Comparison of ENCODE assay signal across 2 cellular contexts in genomic region chr15:40325188-40325587, GRCh38.
TF ChIP-seq lines count a peak whose summit lies in the region.

No MANE protein-coding gene starts in this region.

TF ChIP-seq in SK-N-SH, 30 proteins besides CTCF, POLR2A, EP300 and RAD21:
- TF ChIP-seq ZBTB33 (IDR thresholded peaks at IDR 0.05; ENCODE audit: borderline replicate concordance, low read depth) = no peak
- TF ChIP-seq JUND (IDR thresholded peaks at IDR 0.05) = no peak
- TF ChIP-seq TEAD4 (IDR thresholded peaks at IDR 0.05; ENCODE audit: borderline replicate concordance, insufficient read depth) = no peak
- TF ChIP-seq RFX5 (IDR thresholded peaks at IDR 0.05; ENCODE audit: low read length) = no peak
- TF ChIP-seq TAF1 (IDR thresholded peaks at IDR 0.05; ENCODE audit: borderline replicate concordance, low read depth, low read length) = no peak
- no peak for TF ChIP-seq POLR2AphosphoS5 (IDR thresholded peaks at IDR 0.05; ENCODE audit: low read depth, low read length)
- TF ChIP-seq MAX (IDR thresholded peaks at IDR 0.05; ENCODE audit: low read depth) = no peak
- TF ChIP-seq FOXJ3 (CRISPR knock-in tag; IDR thresholded peaks at IDR 0.05) = no peak
- no peak for TF ChIP-seq REST (IDR thresholded peaks at IDR 0.05; ENCODE audit: low read depth, low read length)

TF ChIP-seq in SK-N-SH treated with all-trans-retinoic acid at 6 μM for 48 hours, 23 proteins besides CTCF, POLR2A, EP300 and RAD21 (continued from another document):
- TF ChIP-seq POU6F1 (CRISPR knock-in tag; IDR thresholded peaks at IDR 0.05; ENCODE audit: borderline replicate concordance, low read depth) (no peak), CREB5 (CRISPR knock-in tag; IDR thresholded peaks at IDR 0.05; ENCODE audit: low read depth) (no peak), ZFP30 (CRISPR knock-in tag; IDR thresholded peaks at IDR 0.05) (no peak), RARB (CRISPR knock-in tag; IDR thresholded peaks at IDR 0.05) (no peak), ZNF565 (CRISPR knock-in tag; conservative IDR thresholded peaks at IDR 0.05; ENCODE audit: low read depth) (no peak), ISL1 (CRISPR knock-in tag; IDR thresholded peaks at IDR 0.05) (no peak), BACH2 (CRISPR knock-in tag; IDR thresholded peaks at IDR 0.05; ENCODE audit: borderline replicate concordance) (no peak), PATZ1 (CRISPR knock-in tag; IDR thresholded peaks at IDR 0.05; ENCODE audit: borderline replicate concordance) (no peak), PPARA (CRISPR knock-in tag; IDR thresholded peaks at IDR 0.05; ENCODE audit: borderline replicate concordance) (no peak)
